In the genomic region with DNA sequence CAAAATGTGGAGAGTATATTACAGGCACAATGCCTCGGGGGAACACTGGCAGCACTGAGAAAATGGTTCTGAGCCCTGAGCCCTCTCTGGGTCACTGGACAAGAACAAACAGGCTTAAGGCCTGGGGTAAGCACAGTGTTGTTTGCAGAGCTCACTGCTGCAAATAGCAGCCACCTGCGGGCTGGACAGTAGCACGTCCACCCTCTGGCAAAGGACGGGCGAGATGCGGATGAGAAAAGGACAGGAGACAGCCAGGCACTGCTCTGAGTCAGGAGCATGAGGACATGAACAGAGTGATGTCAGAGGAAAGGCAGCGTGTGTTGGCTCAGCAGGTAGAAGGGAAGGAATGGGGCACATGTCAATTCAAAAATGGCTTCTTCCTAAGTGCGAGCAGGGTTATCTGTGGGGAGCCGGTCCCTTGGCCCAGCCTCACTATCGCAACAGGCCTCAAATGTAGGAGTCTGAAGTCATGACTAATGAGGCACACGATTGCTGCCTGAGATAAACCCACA, we compare ENCODE assay signal across 1 cellular context.
TF ChIP-seq lines count a peak whose summit lies in the region.

No MANE protein-coding gene starts in this region.

TF ChIP-seq in HepG2, 621 proteins besides CTCF, POLR2A, EP300 and RAD21 (continued from another document):
- TF ChIP-seq, protein P1, sequence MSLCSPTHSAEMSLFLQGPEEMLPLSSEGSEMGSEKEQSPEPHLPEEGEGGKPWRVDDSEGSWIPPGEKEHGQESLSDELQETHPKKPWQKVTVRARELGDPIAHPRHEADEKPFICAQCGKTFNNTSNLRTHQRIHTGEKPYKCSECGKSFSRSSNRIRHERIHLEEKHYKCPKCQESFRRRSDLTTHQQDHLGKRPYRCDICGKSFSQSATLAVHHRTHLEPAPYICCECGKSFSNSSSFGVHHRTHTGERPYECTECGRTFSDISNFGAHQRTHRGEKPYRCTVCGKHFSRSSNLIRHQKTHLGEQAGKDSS (CRISPR knock-in tag; IDR thresholded peaks at IDR 0.05; ENCODE audit: borderline replicate concordance, low read depth): peak; percentile 96
- TF ChIP-seq DMAP1 (CRISPR knock-in tag; IDR thresholded peaks at IDR 0.05) (no peak), THAP11 (CRISPR knock-in tag; IDR thresholded peaks at IDR 0.05) (0 out of 2 replicates have a peak, but pooled peaks have one; percentile 24)
